In the genomic region with DNA sequence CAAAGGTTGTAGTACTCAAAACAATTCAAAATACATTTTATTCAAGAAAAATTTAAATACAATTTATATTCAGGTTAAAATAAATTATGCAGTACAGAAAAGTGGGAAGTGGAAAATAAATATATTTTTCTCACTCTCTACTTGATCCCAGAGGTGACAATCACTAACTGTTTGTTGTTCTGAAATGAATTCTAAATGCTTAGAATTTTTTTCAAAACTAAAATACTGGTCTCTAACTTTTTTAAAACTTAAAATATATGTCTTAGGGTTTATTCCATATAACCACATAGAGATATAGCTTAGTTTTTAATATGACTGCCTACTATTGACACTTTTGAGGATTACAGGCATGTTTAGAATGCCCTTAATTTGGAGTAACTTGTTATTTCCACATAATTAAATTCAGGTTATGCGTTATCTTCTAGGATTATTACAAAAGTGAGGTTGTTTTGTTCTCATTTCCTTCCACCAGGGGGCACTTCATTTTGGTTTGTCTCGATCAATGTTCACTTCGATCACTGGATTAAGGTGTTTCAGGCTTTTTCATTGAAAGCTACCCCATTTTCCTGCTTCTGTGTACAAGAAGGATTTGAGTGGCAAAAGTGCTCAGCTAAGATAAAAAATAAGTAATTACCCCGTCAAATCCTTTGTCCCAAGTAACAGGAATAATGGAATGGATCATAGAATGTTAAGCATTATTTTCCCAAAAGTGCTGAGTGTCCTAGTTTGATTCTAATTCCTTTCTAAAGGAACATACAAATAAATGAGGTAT, we compare ENCODE assay signal across 9 cellular contexts. TPM values are rescaled to one million over a fixed set of nuclear protein-coding genes. Genes with fewer than 3 reads are reported as not detected.
DNase-seq lines count a peak whose midpoint lies in the region; ATAC-seq, FAIRE-seq and TF ChIP-seq lines count a peak whose summit lies in the region.
"Had no signal": no experiment of that assay in that cellular context is flagged by ENCODE, and none has a peak within 500 bp of the region (broad histone marks: within the 10 kb centered on the region; RNA-seq: fewer than 3 reads in every experiment).

No MANE protein-coding gene starts in this region.

- H3K9me3 Mint-ChIP-seq in endothelial cell (ENCODE audit: unreplicated experiment) (no peaks in the 10 kb centered on the region), neural crest cell (peaks cover 2% of the 10 kb centered on the region)

- TF ChIP-seq CTCF in endothelial cell (IDR thresholded peaks at IDR 0.05; ENCODE audit: unreplicated experiment) (peak; percentile 97), neural crest cell (conservative IDR thresholded peaks at IDR 0.05) (peak; percentile 84)

- H3K36me3 Mint-ChIP-seq in endothelial cell (ENCODE audit: low read depth, unreplicated experiment) (no peaks in the 10 kb centered on the region), neural crest cell (ENCODE audit: low read depth) (no peaks in the 10 kb centered on the region)

- FAIRE-seq in RCC 7860 (lab: Jason Lieb, UNC): no peak

- H3K4me1 Mint-ChIP-seq in endothelial cell (ENCODE audit: unreplicated experiment) (peaks cover 20% of the 10 kb centered on the region), neural crest cell (peaks cover 10% of the 10 kb centered on the region)

- H3K27me3 Mint-ChIP-seq in endothelial cell (ENCODE audit: unreplicated experiment): no peaks in the 10 kb centered on the region
- H3K27me3 Mint-ChIP-seq in neural crest cell (ENCODE audit: low read depth): no peaks in the 10 kb centered on the region

- no peak overlapping the region for H3K4me3 Mint-ChIP-seq in endothelial cell (ENCODE audit: unreplicated experiment)
- no peak overlapping the region for H3K4me3 Mint-ChIP-seq in neural crest cell
- H3K4me3 Mint-ChIP-seq: T-helper 1 cell treated with Interleukin-12 subunit alpha and Interleukin-12 subunit beta and Interleukin-4 antibody, amounts not matched to agents 30 μg/mL and 1 μg/mL, for 36 hours had no signal

- ATAC-seq in GM18861 (IDR thresholded peaks at IDR 0.05; ENCODE audit: unreplicated experiment) (peak; percentile 58), HG03520 (IDR thresholded peaks at IDR 0.05; ENCODE audit: unreplicated experiment) (peak; percentile 54), HG03135 (IDR thresholded peaks at IDR 0.05; ENCODE audit: unreplicated experiment) (no peak)

- H3K27ac Mint-ChIP-seq in endothelial cell (ENCODE audit: unreplicated experiment) (no peak overlapping the region), neural crest cell (ENCODE audit: unreplicated experiment) (no peak overlapping the region)
- H3K27ac Mint-ChIP-seq: T-helper 1 cell treated with Interleukin-12 subunit alpha and Interleukin-12 subunit beta and Interleukin-4 antibody, amounts not matched to agents 30 μg/mL and 1 μg/mL, for 36 hours had no signal

- DNase-seq in COLO668 (lab: John Stamatoyannopoulos, UW; ENCODE audit: unreplicated experiment) (peak; percentile 15), RCC 7860 (ENCODE audit: low spot score) (peak; percentile 34), endothelial cell (ENCODE audit: low spot score) (peak; percentile 52), neural crest cell (ENCODE audit: low read depth, low spot score) (peak; percentile 44)
- DNase-seq in activated CD8-positive, alpha-beta memory T cell treated with anti-CD3 and anti-CD28 coated beads, Interleukin-2, amount 50 U/mL, for 4 hours: no peak

RNA-seq across cellular contexts. Expression of gene TFPI, which starts 27.1 kb away (rescaled TPM):
- 735 TPM for total RNA-seq in endothelial cell (ENCODE audit: unreplicated experiment)
- total RNA-seq in neural crest cell: 7.0 and 8.0 TPM in 2 replicates

Comparison
In these comparisons a context has a peak if more than half of its experiments do, and no peak if none do; other contexts are left out.
1. RNA of gene TFPI, which starts 27.1 kb away (total RNA-seq): 735 TPM in endothelial cell (single experiment); 7.0 to 8.0 TPM in neural crest cell; every median in the first group is over 10 times any median in the second.